Comparison of ENCODE assay signal across 8 cellular contexts in genomic region chr3:173395073-173395411, GRCh38. TPM values are rescaled to one million over a fixed set of nuclear protein-coding genes. Genes with fewer than 3 reads are reported as not detected.
A peak's percentile ranks its signal among the peaks of the same experiment; 100 is the strongest.
DNase-seq lines count a peak whose midpoint lies in the region; ATAC-seq lines count a peak whose summit lies in the region.

No MANE protein-coding gene starts in this region.

- H3K4me3 ChIP-seq in ectodermal cell (ENCODE audit: insufficient read depth, low read depth, low read length) (peak overlapping the region; percentile 62), muscle layer of duodenum (ENCODE audit: low read depth in 1 of 2, low read length in 2 of 2) (peak overlapping the region; percentile 83 to 92)

- peaks cover 4% of the 10 kb centered on the region for H3K9me3 Mint-ChIP-seq in activated CD4-positive, alpha-beta T cell treated with anti-CD3 and anti-CD28 coated beads, Interleukin-2, amount 10 ng/mL, durations not matched to agents 24 days and 14 days

- peaks cover 56% of the 10 kb centered on the region for H3K27me3 Mint-ChIP-seq in activated CD4-positive, alpha-beta T cell treated with anti-CD3 and anti-CD28 coated beads, Interleukin-2, amount 10 ng/mL, durations not matched to agents 24 days and 14 days

- peak; percentile 36 for ATAC-seq in HG02642 (IDR thresholded peaks at IDR 0.05; ENCODE audit: poor library complexity, unreplicated experiment)

- H3K27me3 ChIP-seq in ectodermal cell (ENCODE audit: control insufficient read depth, insufficient read depth, low read length, poor library complexity, severe bottlenecking) (peaks cover 38% of the 10 kb centered on the region), muscle layer of duodenum (ENCODE audit: low read depth, low read length) (no peaks in the 10 kb centered on the region)

- H3K9me3 ChIP-seq in ectodermal cell (ENCODE audit: control insufficient read depth, low read length) = no peaks in the 10 kb centered on the region
- H3K9me3 ChIP-seq in muscle layer of duodenum (ENCODE audit: control insufficient read depth in 1 of 2, low read length in 2 of 2) = no peaks in the 10 kb centered on the region

- no peak for DNase-seq in activated CD4-positive, alpha-beta T cell treated with anti-CD3 and anti-CD28 coated beads, Interleukin-2, amount 10 ng/mL, durations not matched to agents 24 days and 14 days
- no peak for DNase-seq in activated CD4-positive, alpha-beta T cell treated with anti-CD3 and anti-CD28 coated beads, Interleukin-2, amount 50 U/mL, for 4 hours
- DNase-seq in NCI-H748 (lab: John Stamatoyannopoulos, UW; ENCODE audit: unreplicated experiment) = peak; percentile 91
- no peak for DNase-seq in SIG-M5 treated with dmso at 0.1 percent for 504 hours (lab: John Stamatoyannopoulos, UW; ENCODE audit: unreplicated experiment)
- DNase-seq in stimulated activated naive CD4-positive, alpha-beta T cell treated with Interleukin-2 at 50 U/mL for 16 hours (lab: John Stamatoyannopoulos, UW) = no peak

- H3K4me3 Mint-ChIP-seq in activated CD4-positive, alpha-beta T cell treated with anti-CD3 and anti-CD28 coated beads, Interleukin-2, amount 10 ng/mL, durations not matched to agents 24 days and 14 days = peak overlapping the region; percentile 83

- no peak overlapping the region for H3K27ac Mint-ChIP-seq in activated CD4-positive, alpha-beta T cell treated with anti-CD3 and anti-CD28 coated beads, Interleukin-2, amount 10 ng/mL, durations not matched to agents 24 days and 14 days

- H3K36me3 ChIP-seq in ectodermal cell (ENCODE audit: control insufficient read depth, insufficient read depth, low read length) = no peaks in the 10 kb centered on the region
- H3K36me3 ChIP-seq in muscle layer of duodenum (ENCODE audit: control insufficient read depth in 1 of 2, insufficient read depth in 2 of 2, low read length in 2 of 2) = no peaks in the 10 kb centered on the region

- intact Hi-C loops in activated CD4-positive, alpha-beta T cell treated with anti-CD3 and anti-CD28 coated beads, Interleukin-2, amount 10 ng/mL, durations not matched to agents 24 days and 14 days (cut with micrococcal nuclease) = loop anchor here (5.0 kb wide), 2 partner anchors 192 to 948 kb away; partner anchors contain the start of gene GHSR

- peaks cover 7% of the 10 kb centered on the region for H3K36me3 Mint-ChIP-seq in activated CD4-positive, alpha-beta T cell treated with anti-CD3 and anti-CD28 coated beads, Interleukin-2, amount 10 ng/mL, durations not matched to agents 24 days and 14 days (ENCODE audit: low read depth)

- peaks cover 23% of the 10 kb centered on the region for H3K4me1 Mint-ChIP-seq in activated CD4-positive, alpha-beta T cell treated with anti-CD3 and anti-CD28 coated beads, Interleukin-2, amount 10 ng/mL, durations not matched to agents 24 days and 14 days

- H3K4me1 ChIP-seq in ectodermal cell (ENCODE audit: control insufficient read depth, insufficient read depth, low read length) (peaks cover 3% of the 10 kb centered on the region), muscle layer of duodenum (ENCODE audit: control insufficient read depth in 1 of 2, insufficient read depth in 2 of 2, low read length in 2 of 2) (peaks cover 0 to 14% of the 10 kb centered on the region in 2 donors)

- 1 to 3% methylated on average over 10 of the region's 10 CpGs for WGBS in ectodermal cell, 2 experiments

- peak overlapping the region; percentile 22 for H3K27ac ChIP-seq in ectodermal cell (ENCODE audit: insufficient read depth, low read depth, low read length, poor library complexity, severe bottlenecking)
- peak overlapping the region; percentile 92 for H3K27ac ChIP-seq in muscle layer of duodenum (ENCODE audit: low read length)

RNA-seq across cellular contexts. Expression of gene NLGN1, which starts 2.5 kb away (rescaled TPM):
- total RNA-seq in activated CD4-positive, alpha-beta T cell treated with anti-CD3 and anti-CD28 coated beads, Interleukin-2, amount 10 ng/mL, durations not matched to agents 24 days and 14 days = not detected in 2 replicates
- 10.4 TPM for polyA plus RNA-seq in ectodermal cell (2013, experiment 1 of 4)
- 13.0 TPM for polyA plus RNA-seq in ectodermal cell (2013, experiment 2 of 4)
- 13.7 TPM for polyA plus RNA-seq in ectodermal cell (2013, experiment 3 of 4)
- 11.7 TPM for polyA plus RNA-seq in ectodermal cell (2013, experiment 4 of 4)
